Comparison of ENCODE assay signal across 27 cellular contexts in genomic region chr16:53045554-53046250, GRCh38. TPM values are rescaled to one million over a fixed set of nuclear protein-coding genes. Genes with fewer than 3 reads are reported as not detected.
DNase-seq lines count a peak whose midpoint lies in the region; ATAC-seq, FAIRE-seq and TF ChIP-seq lines count a peak whose summit lies in the region.
"Had no signal": no experiment of that assay in that cellular context is flagged by ENCODE, and none has a peak within 500 bp of the region (broad histone marks: within the 10 kb centered on the region; RNA-seq: fewer than 3 reads in every experiment).

No MANE protein-coding gene starts in this region.

- no peak for ATAC-seq in GM18909 (IDR thresholded peaks at IDR 0.05; ENCODE audit: poor library complexity, unreplicated experiment)
- ATAC-seq: activated naive CD8-positive, alpha-beta T cell treated with anti-CD3 and anti-CD28 coated beads, Interleukin-2, amount 50 U/mL, for 24 hours; heart right ventricle; stimulated activated naive CD8-positive, alpha-beta T cell treated with anti-CD3 and anti-CD28 coated beads, Interleukin-15, Interleukin-2, amounts not matched to agents 100 U/mL and 50 U/mL, for 24 hours; WTC11 had no signal

- no peak for FAIRE-seq in small intestine (lab: Jason Lieb, UNC)
- FAIRE-seq: colon, GM12891 had no signal

- H3K9me3 ChIP-seq in breast epithelium (no peaks in the 10 kb centered on the region), small intestine (ENCODE audit: control insufficient read depth, low read depth) (no peaks in the 10 kb centered on the region)
- H3K9me3 ChIP-seq: heart right ventricle, spleen, tibial nerve had no signal

- peak overlapping the region; percentile 79 to 89 for H3K27ac ChIP-seq in breast epithelium
- peak overlapping the region in 1 of 2 donors; percentile 27 for H3K27ac ChIP-seq in small intestine (ENCODE audit: low read depth in 1 of 2, low read length in 1 of 2)
- H3K27ac ChIP-seq in brain microvascular endothelial cell = no peak overlapping the region
- H3K27ac ChIP-seq: 22Rv1, spleen, tibial nerve had no signal

- H3K36me3 ChIP-seq in breast epithelium (no peaks in the 10 kb centered on the region), small intestine (ENCODE audit: control insufficient read depth in 2 of 2, insufficient read depth in 2 of 2, low read length in 2 of 2) (no peaks in the 10 kb centered on the region), brain microvascular endothelial cell (replicated peaks) (no peaks in the 10 kb centered on the region)
- H3K36me3 ChIP-seq: heart right ventricle, spleen, tibial nerve had no signal

- TF ChIP-seq POLR2A in breast epithelium (IDR thresholded peaks at IDR 0.05) = no peak

- H3K27me3 ChIP-seq in breast epithelium (no peaks in the 10 kb centered on the region), small intestine (ENCODE audit: control insufficient read depth in 2 of 2, insufficient read depth in 2 of 2, low read length in 2 of 2) (no peaks in the 10 kb centered on the region), brain microvascular endothelial cell (replicated peaks) (peaks cover 8% of the 10 kb centered on the region)

- in situ Hi-C loops in brain microvascular endothelial cell (cut with HindIII; ENCODE audit: low pct_ligation_motif_present, low sequenced_read_pairs) = no loop called here

- peak; percentile 2 for DNase-seq in DMS79 treated with DMSO at 0.1 percent for 48 hours (lab: John Stamatoyannopoulos, UW)
- no peak for DNase-seq in DMS79 (lab: John Stamatoyannopoulos, UW)
- DNase-seq in breast epithelium (ENCODE audit: low spot score in 2 of 2) = no peak
- peak; percentile 16 for DNase-seq in left kidney (ENCODE audit: low read depth, low spot score)
- DNase-seq in small intestine = peak; percentile 44
- no peak for DNase-seq in brain microvascular endothelial cell
- no peak for DNase-seq in activated CD8-positive, alpha-beta memory T cell treated with anti-CD3 and anti-CD28 coated beads for 24 hours
- DNase-seq: activated CD4-positive, alpha-beta T cell treated with anti-CD3 and anti-CD28 coated beads, Interleukin-2, amount 50 U/mL, for 48 hours; activated effector memory CD4-positive, alpha-beta T cell treated with anti-CD3 and anti-CD28 coated beads, Interleukin-2, amount 50 U/mL, for 16 hours; activated naive CD8-positive, alpha-beta T cell treated with anti-CD3 and anti-CD28 coated beads, Interleukin-2, amount 50 U/mL, for 24 hours; CD8-positive, alpha-beta memory T cell; DND-41; H7; heart right ventricle; NCI-H146; NCI-H526 treated with DMSO at 0.1 percent for 48 hours; nucleus accumbens; spleen; stimulated activated CD4-positive, alpha-beta T cell treated with anti-CD3 and anti-CD28 coated beads, Interleukin-4, amount 100 ng/mL, for 24 hours; stimulated activated naive CD8-positive, alpha-beta T cell treated with anti-CD3 and anti-CD28 coated beads, Interleukin-15, Interleukin-2, amounts not matched to agents 100 U/mL and 50 U/mL, for 24 hours had no signal

- H3K4me3 ChIP-seq in breast epithelium = no peak overlapping the region
- no peak overlapping the region for H3K4me3 ChIP-seq in small intestine (ENCODE audit: low read depth in 1 of 2, low read length in 2 of 2)
- H3K4me3 ChIP-seq in brain microvascular endothelial cell (ENCODE audit: low read depth, low read length) = no peak overlapping the region
- H3K4me3 ChIP-seq: heart right ventricle, spleen, tibial nerve had no signal

- H3K4me1 ChIP-seq in breast epithelium (peaks cover 6 to 12% of the 10 kb centered on the region in 2 donors), small intestine (ENCODE audit: control insufficient read depth in 2 of 2, insufficient read depth in 1 of 2, low read depth in 1 of 2, low read length in 1 of 2) (peaks cover 0 to 5% of the 10 kb centered on the region in 2 donors)

- 7 to 65% (median 30%) methylated on average over 5 of the region's 5 CpGs for WGBS in small intestine, 3 donors

- intact Hi-C loops in breast epithelium (cut with DNase I; ENCODE audit: low total_unique reads) = no loop called here

- TF ChIP-seq CTCF in breast epithelium (IDR thresholded peaks at IDR 0.05) (no peak), brain microvascular endothelial cell (IDR thresholded peaks at IDR 0.05; ENCODE audit: low read depth, low read length, missing control alignments) (no peak)

RNA-seq across cellular contexts. Expression of gene CHD9NB, which starts 7.0 kb away (rescaled TPM):
- total RNA-seq in breast epithelium = 10 to 100 TPM in 1 of 3 donors, 1 to 10 TPM in 2; 1.3 to 16.4 (median 3.3) TPM
- 1 to 10 TPM in 2 of 3 donors, under 1 TPM in 1; 0.94 to 2.7 (median 1.1) TPM for polyA plus RNA-seq in small intestine
- polyA plus RNA-seq: CD8-positive, alpha-beta memory T cell; IgD-negative memory B cell had no signal

RNA-seq across cellular contexts. Expression of gene CHD9, which starts 9.1 kb away (rescaled TPM):
- 100 to 1,000 TPM in 2 of 3 donors, 10 to 100 TPM in 1; 93.8 to 160 (median 158) TPM for total RNA-seq in breast epithelium
- 10 to 100 TPM in 2 of 3 donors, 1 to 10 TPM in 1; 7.6 to 12.1 (median 10.3) TPM for polyA plus RNA-seq in small intestine

Comparison
In these comparisons a context has a peak if more than half of its experiments do, and no peak if none do; other contexts are left out.
1. DNase-seq: peak in DMS79 treated with DMSO at 0.1 percent for 48 hours (single experiment), left kidney (single experiment) and small intestine (single experiment); none in DMS79 (single experiment), breast epithelium (0 of 2), brain microvascular endothelial cell (single experiment) and activated CD8-positive, alpha-beta memory T cell treated with anti-CD3 and anti-CD28 coated beads for 24 hours (single experiment).